Comparison of ENCODE assay signal across 1 cellular context in genomic region chr16:68784721-68785120, GRCh38.
TF ChIP-seq lines count a peak whose summit lies in the region.

No MANE protein-coding gene starts in this region.

TF ChIP-seq in WTC11, 78 proteins besides CTCF, POLR2A, EP300 and RAD21 (continued from another document):
- TF ChIP-seq FOXP4 (CRISPR knock-in tag; IDR thresholded peaks at IDR 0.05) (no peak), TEAD1 (CRISPR knock-in tag; IDR thresholded peaks at IDR 0.05) (no peak), ZBTB21 (CRISPR knock-in tag; IDR thresholded peaks at IDR 0.05; ENCODE audit: borderline replicate concordance) (no peak)
